Comparison of ENCODE assay signal across 1 cellular context in the genomic region with DNA sequence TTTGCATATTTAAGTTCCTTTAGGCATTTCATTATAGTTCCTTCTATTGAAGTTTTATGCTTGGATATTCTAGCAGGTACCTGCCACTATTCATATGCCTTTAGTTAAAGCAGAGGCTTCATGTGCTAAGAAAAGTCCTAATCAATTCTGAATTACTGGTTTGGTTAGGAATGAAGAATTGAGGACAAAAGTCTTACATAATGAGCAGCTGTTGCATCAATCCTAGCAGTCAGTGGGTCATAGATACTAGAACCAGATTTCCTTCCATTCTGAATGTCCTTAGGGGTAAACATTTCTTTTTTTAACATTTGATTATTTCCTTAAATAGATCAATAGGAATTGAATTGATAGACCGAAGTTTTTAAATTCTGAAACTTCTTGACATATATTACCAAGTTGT.
TF ChIP-seq lines count a peak whose summit lies in the region.

No MANE protein-coding gene starts in this region.

TF ChIP-seq in WTC11, 78 proteins besides CTCF, POLR2A, EP300 and RAD21 (continued from another document):
- TF ChIP-seq, protein P1, sequence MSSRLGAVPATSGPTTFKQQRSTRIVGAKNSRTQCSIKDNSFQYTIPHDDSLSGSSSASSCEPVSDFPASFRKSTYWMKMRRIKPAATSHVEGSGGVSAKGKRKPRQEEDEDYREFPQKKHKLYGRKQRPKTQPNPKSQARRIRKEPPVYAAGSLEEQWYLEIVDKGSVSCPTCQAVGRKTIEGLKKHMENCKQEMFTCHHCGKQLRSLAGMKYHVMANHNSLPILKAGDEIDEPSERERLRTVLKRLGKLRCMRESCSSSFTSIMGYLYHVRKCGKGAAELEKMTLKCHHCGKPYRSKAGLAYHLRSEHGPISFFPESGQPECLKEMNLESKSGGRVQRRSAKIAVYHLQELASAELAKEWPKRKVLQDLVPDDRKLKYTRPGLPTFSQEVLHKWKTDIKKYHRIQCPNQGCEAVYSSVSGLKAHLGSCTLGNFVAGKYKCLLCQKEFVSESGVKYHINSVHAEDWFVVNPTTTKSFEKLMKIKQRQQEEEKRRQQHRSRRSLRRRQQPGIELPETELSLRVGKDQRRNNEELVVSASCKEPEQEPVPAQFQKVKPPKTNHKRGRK (CRISPR knock-in tag; IDR thresholded peaks at IDR 0.05; ENCODE audit: borderline replicate concordance) = no peak
- TF ChIP-seq FOXJ3 (CRISPR knock-in tag; IDR thresholded peaks at IDR 0.05; ENCODE audit: borderline replicate concordance) = no peak
